ENCODE assay signal across 18 cellular contexts in the genomic region with DNA sequence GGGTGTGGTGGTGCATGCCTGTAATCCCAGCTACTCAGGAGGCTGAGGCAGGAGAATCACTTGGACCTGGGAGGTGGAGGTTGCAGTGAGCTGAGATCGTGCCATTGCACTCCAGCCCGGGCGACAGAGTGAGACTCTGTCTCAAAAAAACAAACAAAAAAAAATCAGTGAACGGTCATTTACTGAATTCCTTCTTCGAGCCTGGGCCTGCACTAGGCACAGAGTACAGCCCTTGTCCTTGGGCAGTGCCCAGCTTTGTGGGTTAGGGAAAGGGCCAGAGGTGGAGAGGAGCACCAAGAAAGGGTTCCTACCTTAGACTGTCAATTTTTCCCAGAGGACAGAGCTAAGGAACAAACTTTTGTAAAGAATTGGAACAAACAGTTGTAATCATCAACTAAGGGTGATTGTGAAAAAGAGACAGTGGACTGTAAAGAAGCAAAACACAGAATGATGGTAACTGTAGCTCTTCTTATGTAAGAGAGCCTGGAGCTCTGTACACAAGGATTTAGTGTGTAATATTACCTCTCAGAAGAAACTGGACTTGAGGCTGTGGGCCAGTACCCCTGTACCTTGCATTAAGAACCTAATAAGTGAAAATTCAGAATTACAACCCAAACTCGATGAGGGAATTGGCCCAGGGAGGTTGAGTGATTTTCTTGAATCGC.
"Had no signal": no experiment of that assay in that cellular context is flagged by ENCODE, and none has a peak within 500 bp of the region (broad histone marks: within the 10 kb centered on the region; RNA-seq: fewer than 3 reads in every experiment).

No MANE protein-coding gene starts in this region.

- H3K36me3 ChIP-seq: SJCRH30 had no signal

- H3K9me3 ChIP-seq: SJCRH30 had no signal

- H3K27ac ChIP-seq: PC-9, RWPE1, SK-N-MC had no signal

- FAIRE-seq: RCC 7860 had no signal

- H3K4me3 ChIP-seq: PC-9, SJCRH30, SK-N-MC had no signal

- H3K27me3 ChIP-seq: SJCRH30 had no signal

- H3K4me2 ChIP-seq: PC-9 had no signal

- H2AFZ ChIP-seq: PC-9 had no signal

- ATAC-seq: Panc1, Right ventricle myocardium inferior, SK-N-SH treated with all-trans-retinoic acid at 6 μM for 48 hours had no signal

- DNase-seq: KBM-7, MM.1S, NCI-H1436 treated with DMSO at 0.1 percent for 48 hours, NCI-H1694 treated with DMSO at 0.1 percent for 48 hours, NCI-H187 treated with DMSO at 0.1 percent for 48 hours, NCI-H2171 treated with DMSO at 0.1 percent for 48 hours, NCI-H2227 treated with DMSO at 0.1 percent for 48 hours, NCI-H510A treated with DMSO at 0.1 percent for 48 hours, NCI-H524 treated with DMSO at 0.1 percent for 48 hours, PC-9, SIG-M5 had no signal
